16 cellular contexts compared by ENCODE assay signal in genomic region chr10:78313636-78314035, GRCh38.
DNase-seq lines count a peak whose midpoint lies in the region; ATAC-seq and TF ChIP-seq lines count a peak whose summit lies in the region.
"Had no signal": no experiment of that assay in that cellular context is flagged by ENCODE, and none has a peak within 500 bp of the region (broad histone marks: within the 10 kb centered on the region; RNA-seq: fewer than 3 reads in every experiment).

No MANE protein-coding gene starts in this region.

- no CpG with 5 or more reads among the region's 3 CpGs for WGBS in trophoblast cell (ENCODE audit: extremely low coverage, insufficient coverage, insufficient read length)

- intact Hi-C loops in vagina (cut with DNase I): no loop called here

- peak overlapping the region; percentile 79 for H3K14ac ChIP-seq in trophoblast cell (ENCODE audit: low read length)

- peak overlapping the region; percentile 1 for H4K12ac ChIP-seq in trophoblast cell (ENCODE audit: low read depth, low read length)

- H3K9me3 Mint-ChIP-seq in activated T-cell treated with anti-CD3 and anti-CD28 coated beads, Interleukin-2, amount 50 U/mL, for 72 hours: peaks cover 0 to 5% of the 10 kb centered on the region in 2 donors
- H3K9me3 Mint-ChIP-seq: CD4-positive, alpha-beta T cell had no signal

- peak overlapping the region; percentile 53 for H2BK5ac ChIP-seq in trophoblast cell (ENCODE audit: low read depth, low read length, poor library complexity)

- DNase-seq in activated CD8-positive, alpha-beta memory T cell treated with anti-CD3 and anti-CD28 coated beads for 24 hours: peak; percentile 19
- DNase-seq in activated CD8-positive, alpha-beta memory T cell treated with anti-CD3 and anti-CD28 coated beads, Interleukin-2, amount 50 U/mL, for 4 hours: no peak
- DNase-seq in left lobe of liver (ENCODE audit: low spot score): peak; percentile 21
- DNase-seq in trophoblast cell: no peak
- peak in 1 of 2 donors; percentile 55 for DNase-seq in vagina (ENCODE audit: extremely low spot score in 2 of 2)
- no peak for DNase-seq in activated T-cell treated with anti-CD3 and anti-CD28 coated beads, Interleukin-2, amount 50 U/mL, for 72 hours
- no peak for DNase-seq in GM13976 (ENCODE audit: low spot score)
- DNase-seq in DMS79 (lab: John Stamatoyannopoulos, UW): no peak
- DNase-seq: 8988T, BE2C, DMS53, GM23248, NCI-H187, NCI-H69 had no signal

- peak overlapping the region; percentile 79 for H2BK120ac ChIP-seq in trophoblast cell (ENCODE audit: insufficient read depth, low read length, poor library complexity)

- peak overlapping the region; percentile 60 for H3K18ac ChIP-seq in trophoblast cell (ENCODE audit: low read length)

- no peak overlapping the region for H3K9ac ChIP-seq in trophoblast cell (ENCODE audit: low read length)
- H3K9ac ChIP-seq: GM23248 had no signal

- H4K8ac ChIP-seq in trophoblast cell (ENCODE audit: low read depth, low read length): peak overlapping the region; percentile 28

- no peak for ATAC-seq in left lobe of liver
- ATAC-seq in activated T-cell treated with anti-CD3 and anti-CD28 coated beads, Interleukin-2, amount 50 U/mL, for 72 hours (replicated peaks in 1 of 2): no peak
- ATAC-seq: HCT116 had no signal

- H3K27me3 Mint-ChIP-seq in activated T-cell treated with anti-CD3 and anti-CD28 coated beads, Interleukin-2, amount 50 U/mL, for 72 hours (ENCODE audit: low read depth): no peaks in the 10 kb centered on the region
- H3K27me3 Mint-ChIP-seq: CD4-positive, alpha-beta T cell had no signal

- no peaks in the 10 kb centered on the region for H3K36me3 Mint-ChIP-seq in activated T-cell treated with anti-CD3 and anti-CD28 coated beads, Interleukin-2, amount 50 U/mL, for 72 hours (ENCODE audit: insufficient read depth in 2 of 2)

- peak overlapping the region; percentile 89 for H2AK5ac ChIP-seq in trophoblast cell (ENCODE audit: low read length)

- H3K36me3 ChIP-seq in trophoblast cell (ENCODE audit: control insufficient read depth in 1 of 2, insufficient read depth in 2 of 2, low read length in 2 of 2) (no peaks in the 10 kb centered on the region), vagina (no peaks in the 10 kb centered on the region)
- H3K36me3 ChIP-seq: BE2C had no signal

- in situ Hi-C loops in GM13976 (cut with MboI; ENCODE audit: low sequenced_read_pairs, unreplicated experiment): no loop called here

- H4K91ac ChIP-seq in trophoblast cell (ENCODE audit: low read depth, low read length): peak overlapping the region; percentile 92

- H3K4ac ChIP-seq in trophoblast cell (ENCODE audit: low read depth, low read length): peak overlapping the region; percentile 30

- no peak for TF ChIP-seq CTCF in vagina (IDR thresholded peaks at IDR 0.05)
- no peak for TF ChIP-seq CTCF in GM13976 (IDR thresholded peaks at IDR 0.05; ENCODE audit: borderline replicate concordance, control extremely low read depth, extremely low read depth, insufficient read depth, missing control alignments)

- TF ChIP-seq POLR2A in vagina (IDR thresholded peaks at IDR 0.05): no peak

- peaks cover 31% of the 10 kb centered on the region for H3K79me1 ChIP-seq in trophoblast cell (ENCODE audit: low read length)

- no peaks in the 10 kb centered on the region for H3K4me1 Mint-ChIP-seq in activated T-cell treated with anti-CD3 and anti-CD28 coated beads, Interleukin-2, amount 50 U/mL, for 72 hours (ENCODE audit: low read depth)

- no peak overlapping the region for H3K4me2 ChIP-seq in trophoblast cell (ENCODE audit: low read length)

- H3K27me3 ChIP-seq in trophoblast cell (ENCODE audit: insufficient read depth, low read length) (no peaks in the 10 kb centered on the region), vagina (no peaks in the 10 kb centered on the region)
- H3K27me3 ChIP-seq: BE2C had no signal

- peak overlapping the region; percentile 90 for H2BK12ac ChIP-seq in trophoblast cell (ENCODE audit: low read length)

- H2AFZ ChIP-seq in trophoblast cell (ENCODE audit: insufficient read depth, low read length, poor library complexity): peak overlapping the region; percentile 21
- H2AFZ ChIP-seq: GM23248 had no signal

- H3K4me1 ChIP-seq in trophoblast cell (ENCODE audit: control insufficient read depth in 1 of 2, insufficient read depth in 2 of 2, low read length in 2 of 2): peaks cover 15 to 27% of the 10 kb centered on the region in 2 experiments
- H3K4me1 ChIP-seq in vagina: peaks cover 28% of the 10 kb centered on the region

- peaks cover 9% of the 10 kb centered on the region for H3K79me2 ChIP-seq in trophoblast cell (ENCODE audit: control insufficient read depth, insufficient read depth, low read length, poor library complexity)

- peak overlapping the region; percentile 81 for H3K27ac ChIP-seq in trophoblast cell (ENCODE audit: low read depth, low read length)
- peak overlapping the region; percentile 13 for H3K27ac ChIP-seq in vagina
- H3K27ac ChIP-seq: GM23248 had no signal

- no peaks in the 10 kb centered on the region for H3K9me3 ChIP-seq in trophoblast cell (ENCODE audit: insufficient read depth, low read depth, low read length)
- H3K9me3 ChIP-seq in vagina: no peaks in the 10 kb centered on the region
- H3K9me3 ChIP-seq: BE2C had no signal

- H3K23ac ChIP-seq in trophoblast cell (ENCODE audit: low read length): no peak overlapping the region

- H3K27ac Mint-ChIP-seq in activated T-cell treated with anti-CD3 and anti-CD28 coated beads, Interleukin-2, amount 50 U/mL, for 72 hours: no peak overlapping the region
- H3K27ac Mint-ChIP-seq: CD4-positive, alpha-beta T cell had no signal

- no peak overlapping the region for H3K4me3 ChIP-seq in trophoblast cell (ENCODE audit: low read depth, low read length)
- no peak overlapping the region for H3K4me3 ChIP-seq in vagina
- H3K4me3 ChIP-seq: GM23248 had no signal

- no peak overlapping the region for H3K4me3 Mint-ChIP-seq in activated T-cell treated with anti-CD3 and anti-CD28 coated beads, Interleukin-2, amount 50 U/mL, for 72 hours
- H3K4me3 Mint-ChIP-seq: CD4-positive, alpha-beta T cell had no signal

Comparison
In these comparisons a context has a peak if more than half of its experiments do, and no peak if none do; other contexts are left out.
1. DNase-seq: peak in activated CD8-positive, alpha-beta memory T cell treated with anti-CD3 and anti-CD28 coated beads for 24 hours (single experiment) and left lobe of liver (single experiment); none in activated CD8-positive, alpha-beta memory T cell treated with anti-CD3 and anti-CD28 coated beads, Interleukin-2, amount 50 U/mL, for 4 hours (single experiment), trophoblast cell (0 of 2), activated T-cell treated with anti-CD3 and anti-CD28 coated beads, Interleukin-2, amount 50 U/mL, for 72 hours (0 of 2), GM13976 (single experiment) and DMS79 (single experiment).